ENCODE assay signal across 38 cellular contexts in the genomic region with DNA sequence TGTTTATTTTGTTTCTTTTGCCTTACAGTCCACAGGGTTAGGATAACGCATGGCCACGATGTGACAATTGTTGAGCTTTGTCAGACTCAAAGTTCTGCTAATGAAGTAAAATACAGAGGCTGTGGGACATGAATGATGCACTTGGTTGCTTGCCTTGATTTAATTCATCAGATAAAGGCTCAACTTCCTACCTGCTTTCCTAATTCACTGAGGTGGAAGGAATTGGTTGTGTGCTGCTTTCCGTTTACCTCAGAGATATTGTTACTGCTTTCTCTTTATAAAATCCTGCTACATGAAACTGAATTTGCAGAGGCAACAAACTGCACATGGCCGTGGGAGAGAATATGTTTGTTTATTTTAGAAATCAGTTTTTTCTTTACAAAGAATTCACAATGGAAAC. TPM values are rescaled to one million over a fixed set of nuclear protein-coding genes. Genes with fewer than 3 reads are reported as not detected.
"Had no signal": no experiment of that assay in that cellular context is flagged by ENCODE, and none has a peak within 500 bp of the region (broad histone marks: within the 10 kb centered on the region; RNA-seq: fewer than 3 reads in every experiment).

No MANE protein-coding gene starts in this region.

- H3K9me3 ChIP-seq: ascending aorta, Peyer's patch, SJSA1 had no signal

- H3K4me1 ChIP-seq: ascending aorta, Peyer's patch, SJSA1 had no signal

- H3K27me3 Mint-ChIP-seq: activated B cell treated with CpG ODN at 0.5 μM for 24 hours; activated CD4-positive, alpha-beta T cell treated with anti-CD3 and anti-CD28 coated beads, Interleukin-2, amount 10 ng/mL, durations not matched to agents 24 days and 14 days; activated CD8-positive, alpha-beta T cell treated with anti-CD3 and anti-CD28 coated beads for 36 hours; activated naive CD8-positive, alpha-beta T cell treated with anti-CD3 and anti-CD28 coated beads, Interleukin-2, amount 10 ng/mL, durations not matched to agents 7 days and 5 days; activated T-helper 17 cell treated with anti-CD3 and anti-CD28 coated beads, Interleukin-2, amount 50 U/mL, for 72 hours; central memory CD8-positive, alpha-beta T cell; T-cell; T-helper 17 cell had no signal

- H3K27ac ChIP-seq: ascending aorta, cardiac muscle cell, KMS-11, Peyer's patch, SJSA1, VCaP had no signal

- H3K27me3 ChIP-seq: ascending aorta, cardiac muscle cell, Peyer's patch had no signal

- H3K36me3 ChIP-seq: ascending aorta, cardiac muscle cell, Peyer's patch, SJSA1 had no signal

- H3K36me3 Mint-ChIP-seq: activated naive CD8-positive, alpha-beta T cell treated with anti-CD3 and anti-CD28 coated beads, Interleukin-2, amount 10 ng/mL, durations not matched to agents 7 days and 5 days; T-cell had no signal

- ATAC-seq: activated CD8-positive, alpha-beta T cell treated with anti-CD3 and anti-CD28 coated beads for 36 hours; activated T-cell treated with anti-CD3 and anti-CD28 coated beads, Interleukin-2, amount 50 U/mL, for 72 hours; activated T-helper 17 cell treated with anti-CD3 and anti-CD28 coated beads, Interleukin-2, amount 50 U/mL, for 72 hours; PC-3; SK-N-SH treated with all-trans-retinoic acid at 6 μM for 48 hours; T-cell; T-helper 17 cell had no signal

- DNase-seq: activated B cell treated with CpG ODN at 0.5 μM for 24 hours; activated CD4-positive, alpha-beta T cell treated with anti-CD3 and anti-CD28 coated beads, Interleukin-2, amount 10 ng/mL, durations not matched to agents 24 days and 14 days; activated CD4-positive, alpha-beta T cell treated with anti-CD3 and anti-CD28 coated beads, Interleukin-2, amount 50 U/mL, for 4 hours; activated CD8-positive, alpha-beta T cell treated with anti-CD3 and anti-CD28 coated beads for 36 hours; activated effector memory CD4-positive, alpha-beta T cell treated with anti-CD3 and anti-CD28 coated beads, Interleukin-2, amount 50 U/mL, for 16 hours; activated naive CD4-positive, alpha-beta T cell; activated naive CD4-positive, alpha-beta T cell treated with anti-CD3 and anti-CD28 coated beads, Interleukin-2, amount 50 U/mL, for 16 hours; activated naive CD8-positive, alpha-beta T cell treated with anti-CD3 and anti-CD28 coated beads, Interleukin-2, amount 10 ng/mL, durations not matched to agents 7 days and 5 days; activated T-cell treated with anti-CD3 and anti-CD28 coated beads, Interleukin-2, amount 50 U/mL, for 1 hour; activated T-cell treated with anti-CD3 and anti-CD28 coated beads, Interleukin-2, amount 50 U/mL, for 72 hours; amygdala; NCI-H1092 treated with DMSO at 0.1 percent for 48 hours; NCI-H1417; NCI-H187; NCI-H2029 treated with DMSO at 0.1 percent for 48 hours; NCI-H2107; NCI-H345; NCI-H524 treated with DMSO at 0.1 percent for 48 hours; NK-92 treated with Interleukin-12 subunit alpha and Interleukin-12 subunit beta, amount 100 ng/mL, for 24 hours; PC-3; Peyer's patch; RPMI8226; SHP77 treated with DMSO at 0.1 percent for 48 hours; T-cell; T-helper 17 cell; T-helper 9 cell had no signal

- H3K4me2 ChIP-seq: KMS-11 had no signal

- H3K9me3 Mint-ChIP-seq: activated B cell treated with CpG ODN at 0.5 μM for 24 hours; activated CD4-positive, alpha-beta T cell treated with anti-CD3 and anti-CD28 coated beads, Interleukin-2, amount 10 ng/mL, durations not matched to agents 24 days and 14 days; activated naive CD8-positive, alpha-beta T cell treated with anti-CD3 and anti-CD28 coated beads, Interleukin-2, amount 10 ng/mL, durations not matched to agents 7 days and 5 days had no signal

- H3K4me3 Mint-ChIP-seq: activated B cell treated with CpG ODN at 0.5 μM for 24 hours; activated CD4-positive, alpha-beta T cell treated with anti-CD3 and anti-CD28 coated beads, Interleukin-2, amount 10 ng/mL, durations not matched to agents 24 days and 14 days; activated CD8-positive, alpha-beta T cell treated with anti-CD3 and anti-CD28 coated beads for 36 hours; activated naive CD8-positive, alpha-beta T cell treated with anti-CD3 and anti-CD28 coated beads, Interleukin-2, amount 10 ng/mL, durations not matched to agents 7 days and 5 days; activated T-cell treated with anti-CD3 and anti-CD28 coated beads, Interleukin-2, amount 50 U/mL, for 72 hours; activated T-helper 17 cell treated with anti-CD3 and anti-CD28 coated beads, Interleukin-2, amount 50 U/mL, for 72 hours; central memory CD8-positive, alpha-beta T cell; T-cell; T-helper 17 cell had no signal

- H3K27ac Mint-ChIP-seq: activated B cell treated with CpG ODN at 0.5 μM for 24 hours; activated CD4-positive, alpha-beta T cell treated with anti-CD3 and anti-CD28 coated beads, Interleukin-2, amount 10 ng/mL, durations not matched to agents 24 days and 14 days; activated CD8-positive, alpha-beta T cell treated with anti-CD3 and anti-CD28 coated beads for 36 hours; activated naive CD8-positive, alpha-beta T cell treated with anti-CD3 and anti-CD28 coated beads, Interleukin-2, amount 10 ng/mL, durations not matched to agents 7 days and 5 days; activated T-cell treated with anti-CD3 and anti-CD28 coated beads, Interleukin-2, amount 50 U/mL, for 72 hours; activated T-helper 17 cell treated with anti-CD3 and anti-CD28 coated beads, Interleukin-2, amount 50 U/mL, for 72 hours; T-cell; T-helper 17 cell had no signal

- H3K9ac ChIP-seq: KMS-11 had no signal

- H3K4me1 Mint-ChIP-seq: activated B cell treated with CpG ODN at 0.5 μM for 24 hours; activated CD4-positive, alpha-beta T cell treated with anti-CD3 and anti-CD28 coated beads, Interleukin-2, amount 10 ng/mL, durations not matched to agents 24 days and 14 days; activated naive CD8-positive, alpha-beta T cell treated with anti-CD3 and anti-CD28 coated beads, Interleukin-2, amount 10 ng/mL, durations not matched to agents 7 days and 5 days; activated T-helper 17 cell treated with anti-CD3 and anti-CD28 coated beads, Interleukin-2, amount 50 U/mL, for 72 hours; central memory CD8-positive, alpha-beta T cell; T-cell; T-helper 17 cell had no signal

- H3K4me3 ChIP-seq: ascending aorta, cardiac muscle cell, Peyer's patch, SJSA1 had no signal

RNA-seq across cellular contexts. Expression of a gene that starts 6.6 kb away (rescaled TPM):
- total RNA-seq: activated B cell treated with CpG ODN at 0.5 μM for 24 hours; activated CD4-positive, alpha-beta T cell treated with anti-CD3 and anti-CD28 coated beads, Interleukin-2, amount 10 ng/mL, durations not matched to agents 24 days and 14 days; activated CD8-positive, alpha-beta memory T cell treated with anti-CD3 and anti-CD28 coated beads for 36 hours; activated CD8-positive, alpha-beta T cell treated with anti-CD3 and anti-CD28 coated beads for 36 hours; activated naive CD8-positive, alpha-beta T cell treated with anti-CD3 and anti-CD28 coated beads, Interleukin-2, amount 10 ng/mL, durations not matched to agents 7 days and 5 days; activated T-cell treated with anti-CD3 and anti-CD28 coated beads, Interleukin-2, amount 50 U/mL, for 72 hours; activated T-helper 17 cell treated with anti-CD3 and anti-CD28 coated beads, Interleukin-2, amount 50 U/mL, for 72 hours; ascending aorta; cardiac muscle cell; LHCN-M2; NCI-H460; PC-3; Peyer's patch; SJSA1; T-cell; T-helper 17 cell had no signal
- polyA plus RNA-seq: adipose tissue, cardiac muscle cell had no signal
